18 cellular contexts compared by ENCODE assay signal in genomic region chr6:121510568-121511177, GRCh38.
DNase-seq lines count a peak whose midpoint lies in the region; ATAC-seq, FAIRE-seq and TF ChIP-seq lines count a peak whose summit lies in the region.
"Had no signal": no experiment of that assay in that cellular context is flagged by ENCODE, and none has a peak within 500 bp of the region (broad histone marks: within the 10 kb centered on the region; RNA-seq: fewer than 3 reads in every experiment).

No MANE protein-coding gene starts in this region.

- DNase-seq in ascending aorta (ENCODE audit: low spot score in 2 of 2) = no peak
- no peak for DNase-seq in upper lobe of right lung
- no peak for DNase-seq in posterior cingulate gyrus
- no peak for DNase-seq in aorta
- DNase-seq: activated CD4-positive, alpha-beta T cell treated with anti-CD3 and anti-CD28 coated beads, Interleukin-2, amount 10 ng/mL, durations not matched to agents 24 days and 14 days; activated T-cell treated with anti-CD3 and anti-CD28 coated beads, Interleukin-2, amount 50 U/mL, for 1 hour; DMS79; esophagus squamous epithelium; GOT3; nephron progenitor cell; right lobe of liver; stimulated activated CD4-positive, alpha-beta T cell treated with anti-CD3 and anti-CD28 coated beads, Interleukin-4, amount 100 ng/mL, for 4 hours; upper lobe of left lung had no signal

- H3K27me3 ChIP-seq in HUES64 (ENCODE audit: insufficient read depth, low read length) (no peaks in the 10 kb centered on the region), ascending aorta (no peaks in the 10 kb centered on the region), upper lobe of right lung (no peaks in the 10 kb centered on the region), aorta (ENCODE audit: control insufficient read depth in 1 of 2, insufficient read depth in 2 of 2, low read length in 1 of 2) (no peaks in the 10 kb centered on the region)
- H3K27me3 ChIP-seq: BLaER1 treated with 17β-estradiol and CSF1 and Interleukin-3, amounts not matched to agents 10 nM and 100 nM; esophagus squamous epithelium; right lobe of liver; upper lobe of left lung had no signal

- H3K4me1 ChIP-seq in HUES64 (ENCODE audit: insufficient read depth, low read length) (peaks cover 5% of the 10 kb centered on the region; the same call in 1 of the 2 replicates), ascending aorta (peaks cover 0 to 11% of the 10 kb centered on the region in 2 donors), upper lobe of right lung (peaks cover 6% of the 10 kb centered on the region), aorta (ENCODE audit: control insufficient read depth in 1 of 2, insufficient read depth in 2 of 2, low read length in 2 of 2) (no peaks in the 10 kb centered on the region)
- H3K4me1 ChIP-seq: esophagus squamous epithelium, right lobe of liver had no signal

- no peak overlapping the region for H3K27ac ChIP-seq in HUES64 (ENCODE audit: low read depth, low read length)
- H3K27ac ChIP-seq in ascending aorta = peak overlapping the region; percentile 4 to 56
- no peak overlapping the region for H3K27ac ChIP-seq in upper lobe of right lung
- H3K27ac ChIP-seq in aorta (ENCODE audit: low read depth in 1 of 2, low read length in 2 of 2) = peak overlapping the region in 1 of 2 donors; percentile 54
- H3K27ac ChIP-seq: BLaER1 treated with 17β-estradiol and CSF1 and Interleukin-3, amounts not matched to agents 10 nM and 100 nM; esophagus squamous epithelium; right lobe of liver had no signal

- ATAC-seq in upper lobe of right lung (peak; percentile 91), aorta (ENCODE audit: low FRiP score) (no peak), GM19455 (IDR thresholded peaks at IDR 0.05; ENCODE audit: unreplicated experiment) (no peak)
- ATAC-seq: activated naive CD4-positive, alpha-beta T cell treated with anti-CD3 and anti-CD28 coated beads, Interleukin-2, amount 50 U/mL, for 72 hours; right lobe of liver had no signal

- no peaks in the 10 kb centered on the region for H3K9me3 ChIP-seq in HUES64 (ENCODE audit: insufficient read depth, low read depth, low read length)
- no peaks in the 10 kb centered on the region for H3K9me3 ChIP-seq in ascending aorta
- no peaks in the 10 kb centered on the region for H3K9me3 ChIP-seq in upper lobe of right lung
- no peaks in the 10 kb centered on the region for H3K9me3 ChIP-seq in aorta (ENCODE audit: control insufficient read depth, low read length)
- H3K9me3 ChIP-seq: BLaER1 treated with 17β-estradiol and CSF1 and Interleukin-3, amounts not matched to agents 10 nM and 100 nM; esophagus squamous epithelium; right lobe of liver; upper lobe of left lung had no signal

- H3K9ac ChIP-seq in HUES64 (ENCODE audit: low read depth, low read length) = peak overlapping the region; percentile 21; the same call in 1 of the 2 replicates
- H3K9ac ChIP-seq: BLaER1 treated with 17β-estradiol and CSF1 and Interleukin-3, amounts not matched to agents 10 nM and 100 nM had no signal

- peak; percentile 47 for FAIRE-seq in islet of Langerhans (lab: Jason Lieb, UNC)

- no peak overlapping the region for H3K4me3 ChIP-seq in HUES64 (ENCODE audit: low read length)
- no peak overlapping the region for H3K4me3 ChIP-seq in ascending aorta
- no peak overlapping the region for H3K4me3 ChIP-seq in upper lobe of right lung
- no peak overlapping the region for H3K4me3 ChIP-seq in aorta (ENCODE audit: low read length in 2 of 2)
- H3K4me3 ChIP-seq: BLaER1 treated with 17β-estradiol and CSF1 and Interleukin-3, amounts not matched to agents 10 nM and 100 nM; esophagus squamous epithelium; right lobe of liver; upper lobe of left lung had no signal

- no peaks in the 10 kb centered on the region for H3K36me3 ChIP-seq in HUES64 (ENCODE audit: insufficient read depth, low read length)
- no peaks in the 10 kb centered on the region for H3K36me3 ChIP-seq in ascending aorta
- H3K36me3 ChIP-seq in upper lobe of right lung = no peaks in the 10 kb centered on the region
- no peaks in the 10 kb centered on the region for H3K36me3 ChIP-seq in aorta (ENCODE audit: control insufficient read depth in 1 of 2, insufficient read depth in 2 of 2, low read length in 1 of 2)
- H3K36me3 ChIP-seq: BLaER1 treated with 17β-estradiol and CSF1 and Interleukin-3, amounts not matched to agents 10 nM and 100 nM; esophagus squamous epithelium; right lobe of liver; upper lobe of left lung had no signal

- no peak for TF ChIP-seq CTCF in ascending aorta (IDR thresholded peaks at IDR 0.05)
- no peak for TF ChIP-seq CTCF in upper lobe of right lung (IDR thresholded peaks at IDR 0.05)

- 84% methylated on average over 8 of the region's 8 CpGs for WGBS in HUES64
- 36 to 45% methylated on average over 8 of the region's 8 CpGs for WGBS in aorta, 2 donors

- intact Hi-C loops in ascending aorta (cut with DNase I) = no loop called here
- intact Hi-C loops in upper lobe of right lung (cut with DNase I) = no loop called here
- intact Hi-C loops in posterior cingulate gyrus (cut with DNase I) = no loop called here
- intact Hi-C loops in aorta (cut with DNase I) = no loop called here

Comparison
In these comparisons a context has a peak if more than half of its experiments do, and no peak if none do; other contexts are left out.
1. H3K27ac ChIP-seq: peak in ascending aorta (2 of 2); none in HUES64 (single experiment) and upper lobe of right lung (single experiment).